8 cellular contexts compared by ENCODE assay signal in genomic region chr6:136535880-136536620, GRCh38.
"Had no signal": no experiment of that assay in that cellular context is flagged by ENCODE, and none has a peak within 500 bp of the region (broad histone marks: within the 10 kb centered on the region; RNA-seq: fewer than 3 reads in every experiment).

No MANE protein-coding gene starts in this region.

- H3K27ac ChIP-seq: HL-60, KMS-11 had no signal

- DNase-seq: GOT3, H7, IMR-90, Karpas-422, KBM-7 had no signal

- H3K9ac ChIP-seq: KMS-11 had no signal

- ATAC-seq: HCT116 had no signal

- H3K4me2 ChIP-seq: KMS-11 had no signal
